Comparison of ENCODE assay signal across 8 cellular contexts in genomic region chr3:15859507-15860013, GRCh38.
DNase-seq lines count a peak whose midpoint lies in the region; ATAC-seq and TF ChIP-seq lines count a peak whose summit lies in the region.

No MANE protein-coding gene starts in this region.

- H3K4me2 ChIP-seq in OCI-LY3 (ENCODE audit: low read length), result peak overlapping the region; percentile 92

- H3K4me1 ChIP-seq in HUES48 (ENCODE audit: control insufficient read depth, insufficient read depth, low read length) (peaks cover 11% of the 10 kb centered on the region), OCI-LY3 (ENCODE audit: low read length) (peaks cover 27% of the 10 kb centered on the region), mucosa of stomach (ENCODE audit: control insufficient read depth, insufficient read depth, low read length) (peaks cover 7% of the 10 kb centered on the region)

- H3K9ac ChIP-seq in HUES48 (ENCODE audit: low read depth, low read length) (peak overlapping the region; percentile 80; the same call in 1 of the 2 replicates), OCI-LY3 (ENCODE audit: low read length) (peak overlapping the region; percentile 88), mucosa of stomach (ENCODE audit: low read length) (peak overlapping the region; percentile 72)

- H3K9me3 ChIP-seq in HUES48 (ENCODE audit: control insufficient read depth, insufficient read depth, low read length), result no peaks in the 10 kb centered on the region
- H3K9me3 ChIP-seq in OCI-LY3 (ENCODE audit: insufficient read depth, low read length), result no peaks in the 10 kb centered on the region
- H3K9me3 ChIP-seq in mucosa of stomach (ENCODE audit: control insufficient read depth, low read length), result no peaks in the 10 kb centered on the region

- H4K20me1 ChIP-seq in OCI-LY3 (ENCODE audit: insufficient read depth, low read length), result peaks cover 33% of the 10 kb centered on the region

- H2AFZ ChIP-seq in OCI-LY3 (ENCODE audit: low read depth, low read length), result peak overlapping the region; percentile 79

- H3K4me3 ChIP-seq in HUES48 (ENCODE audit: low read depth, low read length) (peak overlapping the region; percentile 83), OCI-LY3 (ENCODE audit: low read length) (peak overlapping the region; percentile 82), mucosa of stomach (ENCODE audit: low read length) (no peak overlapping the region)

- H3K36me3 ChIP-seq in HUES48 (ENCODE audit: control insufficient read depth, insufficient read depth, low read length), result no peaks in the 10 kb centered on the region
- H3K36me3 ChIP-seq in OCI-LY3 (replicated peaks; ENCODE audit: low read depth, low read length), result no peaks in the 10 kb centered on the region
- H3K36me3 ChIP-seq in mucosa of stomach (ENCODE audit: control insufficient read depth, insufficient read depth, low read length), result no peaks in the 10 kb centered on the region

- peaks cover 47% of the 10 kb centered on the region for H3K79me2 ChIP-seq in OCI-LY3 (ENCODE audit: low read length)

- peak overlapping the region; percentile 80 for H3K27ac ChIP-seq in HUES48 (ENCODE audit: low read depth, low read length)
- peak overlapping the region; percentile 59 for H3K27ac ChIP-seq in OCI-LY3 (ENCODE audit: low read length)

- TF ChIP-seq CTCF in OCI-LY3 (IDR thresholded peaks at IDR 0.05; ENCODE audit: low read depth, low read length), result no peak

- H3K27me3 ChIP-seq in HUES48 (ENCODE audit: control insufficient read depth, insufficient read depth, low read length), result no peaks in the 10 kb centered on the region
- no peaks in the 10 kb centered on the region for H3K27me3 ChIP-seq in OCI-LY3 (ENCODE audit: low read depth, low read length)
- H3K27me3 ChIP-seq in mucosa of stomach (ENCODE audit: control insufficient read depth, insufficient read depth, low read length), result no peaks in the 10 kb centered on the region

- peak; percentile 95 for DNase-seq in D341Med (ENCODE audit: low spot score)
- peak; percentile 77 for DNase-seq in activated T-cell treated with anti-CD3 and anti-CD28 coated beads for 48 hours (ENCODE audit: low read depth)
- DNase-seq in erythroblast (lab: John Stamatoyannopoulos, UW), result peak; percentile 87 to 92
- DNase-seq in stimulated activated CD8-positive, alpha-beta memory T cell treated with anti-CD3 and anti-CD28 coated beads, Interleukin-4, amount 100 ng/mL, for 4 hours (ENCODE audit: low read depth in 2 of 2, low spot score in 1 of 2), result peak; percentile 42 to 56

- peak; percentile 77 for ATAC-seq in GM21423 (IDR thresholded peaks at IDR 0.05; ENCODE audit: unreplicated experiment)

- TF ChIP-seq POLR2A in erythroblast (IDR thresholded peaks at IDR 0.05; ENCODE audit: low read length), result no peak
